1 cellular context compared by ENCODE assay signal in the genomic region with DNA sequence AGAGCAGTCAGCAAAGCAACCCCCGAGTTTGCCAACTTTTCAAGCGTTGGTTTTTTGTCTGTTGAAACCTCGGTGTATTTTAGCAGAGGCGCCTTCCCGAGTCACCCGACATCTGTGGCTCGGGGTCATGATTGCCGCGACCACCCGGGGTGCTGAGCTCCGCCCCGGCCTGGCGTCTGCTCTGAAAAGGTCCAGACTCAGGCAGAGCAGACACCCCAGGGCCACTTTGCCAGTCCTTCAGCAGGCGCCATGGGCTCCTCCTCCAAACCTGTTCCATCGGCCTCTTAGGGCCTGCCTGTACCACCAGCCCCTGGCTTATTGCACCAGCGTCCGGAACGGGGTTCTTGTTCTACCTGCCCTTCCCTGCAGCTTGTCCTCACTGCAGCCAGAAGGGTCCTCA.
TF ChIP-seq lines count a peak whose summit lies in the region.

No MANE protein-coding gene starts in this region.

TF ChIP-seq in IMR-90, 13 proteins besides CTCF, POLR2A, EP300 and RAD21:
- no peak for TF ChIP-seq MXI1 (IDR thresholded peaks at IDR 0.05; ENCODE audit: borderline replicate concordance, low read depth, low read length)
- no peak for TF ChIP-seq MAFK (IDR thresholded peaks at IDR 0.05; ENCODE audit: low read depth, low read length)
- no peak for TF ChIP-seq NFE2L2 (IDR thresholded peaks at IDR 0.05; ENCODE audit: low read depth, low read length)
- no peak for TF ChIP-seq RCOR1 (IDR thresholded peaks at IDR 0.05; ENCODE audit: insufficient replicate concordance, low read length)
- TF ChIP-seq BHLHE40 (IDR thresholded peaks at IDR 0.05; ENCODE audit: low read depth, low read length) = no peak
- no peak for TF ChIP-seq SMC3 (IDR thresholded peaks at IDR 0.05; ENCODE audit: low read depth, low read length)
- TF ChIP-seq, protein P1, sequence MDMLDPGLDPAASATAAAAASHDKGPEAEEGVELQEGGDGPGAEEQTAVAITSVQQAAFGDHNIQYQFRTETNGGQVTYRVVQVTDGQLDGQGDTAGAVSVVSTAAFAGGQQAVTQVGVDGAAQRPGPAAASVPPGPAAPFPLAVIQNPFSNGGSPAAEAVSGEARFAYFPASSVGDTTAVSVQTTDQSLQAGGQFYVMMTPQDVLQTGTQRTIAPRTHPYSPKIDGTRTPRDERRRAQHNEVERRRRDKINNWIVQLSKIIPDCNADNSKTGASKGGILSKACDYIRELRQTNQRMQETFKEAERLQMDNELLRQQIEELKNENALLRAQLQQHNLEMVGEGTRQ (IDR thresholded peaks at IDR 0.05; ENCODE audit: low read depth, low read length) = no peak
- no peak for TF ChIP-seq CHD1 (IDR thresholded peaks at IDR 0.05; ENCODE audit: low read depth, low read length)
- TF ChIP-seq ELK1 (IDR thresholded peaks at IDR 0.05; ENCODE audit: borderline replicate concordance, low read depth, low read length) = no peak
- no peak for TF ChIP-seq CEBPB (IDR thresholded peaks at IDR 0.05; ENCODE audit: low read depth, low read length)
- TF ChIP-seq RFX5 (IDR thresholded peaks at IDR 0.05; ENCODE audit: low read depth, low read length) = no peak
- TF ChIP-seq FOS (IDR thresholded peaks at IDR 0.05; ENCODE audit: low read depth, low read length) = no peak
- no peak for TF ChIP-seq MAZ (IDR thresholded peaks at IDR 0.05; ENCODE audit: borderline replicate concordance, low read depth, low read length)
